1 cellular context compared by ENCODE assay signal in genomic region chr17:82668631-82669099, GRCh38.
TF ChIP-seq lines count a peak whose summit lies in the region.

No MANE protein-coding gene starts in this region.

TF ChIP-seq in HepG2, 621 proteins besides CTCF, POLR2A, EP300 and RAD21 (continued from another document):
- TF ChIP-seq NFAT5 (CRISPR knock-in tag; IDR thresholded peaks at IDR 0.05), result no peak
- TF ChIP-seq KAT2B (IDR thresholded peaks at IDR 0.05; ENCODE audit: borderline replicate concordance, low read depth, low read length), result no peak
- peak; percentile 45; the same call in 1 of the 2 replicates for TF ChIP-seq ESRRA (CRISPR knock-in tag; IDR thresholded peaks at IDR 0.05; ENCODE audit: low read depth)
- no peak for TF ChIP-seq CREBL2 (CRISPR knock-in tag; IDR thresholded peaks at IDR 0.05; ENCODE audit: borderline replicate concordance)
- peak; percentile 54 for TF ChIP-seq RBM39 (IDR thresholded peaks at IDR 0.05; ENCODE audit: low read depth, low read length, poor library complexity, severe bottlenecking)
- TF ChIP-seq ARID4A (CRISPR knock-in tag; IDR thresholded peaks at IDR 0.05; ENCODE audit: borderline replicate concordance), result peak; percentile 70
- no peak for TF ChIP-seq MEIS2 (CRISPR knock-in tag; IDR thresholded peaks at IDR 0.05)
- TF ChIP-seq HMG20A (CRISPR knock-in tag; IDR thresholded peaks at IDR 0.05; ENCODE audit: borderline replicate concordance), result no peak
- peak; percentile 43 for TF ChIP-seq TEAD3 (CRISPR knock-in tag; optimal IDR thresholded peaks at IDR 0.05; ENCODE audit: borderline replicate concordance)
